In genomic region chr1:3827813-3828307, GRCh38 we compare ENCODE assay signal across 21 cellular contexts. TPM values are rescaled to one million over a fixed set of nuclear protein-coding genes. Genes with fewer than 3 reads are reported as not detected.
DNase-seq lines count a peak whose midpoint lies in the region; ATAC-seq, FAIRE-seq and TF ChIP-seq lines count a peak whose summit lies in the region.
"Had no signal": no experiment of that assay in that cellular context is flagged by ENCODE, and none has a peak within 500 bp of the region (broad histone marks: within the 10 kb centered on the region; RNA-seq: fewer than 3 reads in every experiment).

No MANE protein-coding gene starts in this region.

- peak; percentile 66 for DNase-seq in NCI-H82 (lab: John Stamatoyannopoulos, UW)
- DNase-seq in NCI-H82 treated with DMSO at 0.1 percent for 48 hours (lab: John Stamatoyannopoulos, UW; ENCODE audit: unreplicated experiment): no peak
- DNase-seq in anterior cingulate cortex (lab: John Stamatoyannopoulos, UW): peak in 32 of 58 donors; percentile 9 to 63 (median 24)
- DNase-seq in kidney: peak; percentile 56
- DNase-seq in superior temporal gyrus (ENCODE audit: extremely low spot score): peak; percentile 57
- DNase-seq in effector CD4-positive, alpha-beta T cell: no peak
- no peak for DNase-seq in type B pancreatic cell (ENCODE audit: extremely low spot score, unreplicated experiment)
- DNase-seq: activated CD4-positive, CD25-positive, alpha-beta regulatory T cell treated with anti-CD3 and anti-CD28 coated beads, Interleukin-2, amount 50 U/mL, for 72 hours; activated naive CD8-positive, alpha-beta T cell treated with anti-CD3 and anti-CD28 coated beads, Interleukin-2, amount 10 ng/mL, durations not matched to agents 7 days and 5 days; CD8-positive, alpha-beta T cell; central memory CD4-positive, alpha-beta T cell; GF-D8; left lung; NCI-H1417; NCI-H510A; stimulated activated CD8-positive, alpha-beta memory T cell treated with anti-CD3 and anti-CD28 coated beads, Interleukin-4, amount 100 ng/mL, for 48 hours; upper lobe of left lung had no signal

- H3K9me3 ChIP-seq in kidney (ENCODE audit: control insufficient read depth in 1 of 2, low read length in 2 of 2): no peaks in the 10 kb centered on the region
- H3K9me3 ChIP-seq: left lung, upper lobe of left lung had no signal

- no peaks in the 10 kb centered on the region for H3K27me3 Mint-ChIP-seq in type B pancreatic cell
- H3K27me3 Mint-ChIP-seq: activated naive CD8-positive, alpha-beta T cell treated with anti-CD3 and anti-CD28 coated beads, Interleukin-2, amount 10 ng/mL, durations not matched to agents 7 days and 5 days; IgD-negative memory B cell had no signal

- no peak overlapping the region for H3K4me3 Mint-ChIP-seq in type B pancreatic cell
- H3K4me3 Mint-ChIP-seq: activated naive CD8-positive, alpha-beta T cell treated with anti-CD3 and anti-CD28 coated beads, Interleukin-2, amount 10 ng/mL, durations not matched to agents 7 days and 5 days; CD8-positive, alpha-beta T cell; IgD-negative memory B cell had no signal

- no peaks in the 10 kb centered on the region for H3K4me1 Mint-ChIP-seq in type B pancreatic cell (ENCODE audit: unreplicated experiment)
- H3K4me1 Mint-ChIP-seq: activated naive CD8-positive, alpha-beta T cell treated with anti-CD3 and anti-CD28 coated beads, Interleukin-2, amount 10 ng/mL, durations not matched to agents 7 days and 5 days; IgD-negative memory B cell had no signal

- H3K36me3 Mint-ChIP-seq in type B pancreatic cell: peaks cover 17% of the 10 kb centered on the region

- no peak for FAIRE-seq in kidney (lab: Jason Lieb, UNC)
- FAIRE-seq: A204.1, GM19239 had no signal

- H3K4me3 ChIP-seq in kidney (ENCODE audit: low read length in 2 of 2): no peak overlapping the region
- H3K4me3 ChIP-seq: left lung, upper lobe of left lung had no signal

- intact Hi-C loops in kidney (cut with DNase I): no loop called here

- no peak overlapping the region for H3K27ac Mint-ChIP-seq in type B pancreatic cell
- H3K27ac Mint-ChIP-seq: activated naive CD8-positive, alpha-beta T cell treated with anti-CD3 and anti-CD28 coated beads, Interleukin-2, amount 10 ng/mL, durations not matched to agents 7 days and 5 days; CD8-positive, alpha-beta T cell; IgD-negative memory B cell had no signal

- no peak for TF ChIP-seq CTCF in kidney (IDR thresholded peaks at IDR 0.05; ENCODE audit: borderline replicate concordance, extremely low read depth, insufficient read depth)
- TF ChIP-seq CTCF in type B pancreatic cell (conservative IDR thresholded peaks at IDR 0.05): no peak

- peaks cover 9 to 15% of the 10 kb centered on the region in 2 donors for H3K4me1 ChIP-seq in kidney (ENCODE audit: control insufficient read depth in 1 of 2, insufficient read depth in 1 of 2, low read depth in 1 of 2, low read length in 2 of 2)
- H3K4me1 ChIP-seq: left lung, upper lobe of left lung had no signal

- H3K9me3 Mint-ChIP-seq in type B pancreatic cell: no peaks in the 10 kb centered on the region
- H3K9me3 Mint-ChIP-seq: activated naive CD8-positive, alpha-beta T cell treated with anti-CD3 and anti-CD28 coated beads, Interleukin-2, amount 10 ng/mL, durations not matched to agents 7 days and 5 days; CD8-positive, alpha-beta T cell; IgD-negative memory B cell had no signal

- H3K36me3 ChIP-seq in kidney (ENCODE audit: control insufficient read depth in 1 of 2, insufficient read depth in 2 of 2, low read length in 2 of 2): peaks cover 25 to 41% of the 10 kb centered on the region in 2 donors

- no peak overlapping the region for H3K27ac ChIP-seq in kidney (ENCODE audit: low read depth in 2 of 2, low read length in 2 of 2)
- H3K27ac ChIP-seq: left lung, upper lobe of left lung had no signal

- ATAC-seq in GM21786 (IDR thresholded peaks at IDR 0.05; ENCODE audit: unreplicated experiment): no peak
- ATAC-seq: CD8-positive, alpha-beta T cell; left lung had no signal

- H3K9ac ChIP-seq in kidney (ENCODE audit: low read length in 2 of 2): no peak overlapping the region

RNA-seq across cellular contexts. Expression of gene CEP104, which starts 29.2 kb away (rescaled TPM):
- total RNA-seq in kidney: 51.2 TPM
- polyA plus RNA-seq in kidney (ENCODE audit: insufficient read depth, low read depth, low replicate concordance): 11.1 TPM
- 41.9 and 42.3 TPM in 2 replicates for total RNA-seq in type B pancreatic cell (ENCODE audit: low replicate concordance)

RNA-seq across cellular contexts. Expression of gene DFFB, which starts 29.4 kb away (rescaled TPM):
- total RNA-seq in kidney: 8.2 TPM
- 5.6 TPM for polyA plus RNA-seq in kidney (ENCODE audit: insufficient read depth, low read depth, low replicate concordance)
- total RNA-seq in type B pancreatic cell (ENCODE audit: low replicate concordance): 6.8 and 10.6 TPM in 2 replicates

RNA-seq across cellular contexts. Expression of gene LRRC47, which starts 31.6 kb away (rescaled TPM):
- total RNA-seq in kidney (42.4 TPM), type B pancreatic cell (ENCODE audit: low replicate concordance) (53.5 and 56.5 TPM in 2 replicates)
- 28.8 TPM for polyA plus RNA-seq in kidney (ENCODE audit: insufficient read depth, low read depth, low replicate concordance)

RNA-seq across cellular contexts. Expression of gene SMIM1, which starts 55.3 kb away (rescaled TPM):
- total RNA-seq in kidney: 7.0 TPM
- polyA plus RNA-seq in kidney (ENCODE audit: insufficient read depth, low read depth, low replicate concordance): 49.5 TPM
- total RNA-seq in type B pancreatic cell (ENCODE audit: low replicate concordance): 10.8 and 15.1 TPM in 2 replicates
- polyA plus RNA-seq: IgD-negative memory B cell had no signal

Comparison
In these comparisons a context has a peak if more than half of its experiments do, and no peak if none do; other contexts are left out.
1. DNase-seq: peak in NCI-H82 (single experiment), anterior cingulate cortex (32 of 58), kidney (single experiment) and superior temporal gyrus (single experiment); none in NCI-H82 treated with DMSO at 0.1 percent for 48 hours (single experiment), effector CD4-positive, alpha-beta T cell (single experiment) and type B pancreatic cell (single experiment).